Comparison of ENCODE assay signal across 16 cellular contexts in the genomic region with DNA sequence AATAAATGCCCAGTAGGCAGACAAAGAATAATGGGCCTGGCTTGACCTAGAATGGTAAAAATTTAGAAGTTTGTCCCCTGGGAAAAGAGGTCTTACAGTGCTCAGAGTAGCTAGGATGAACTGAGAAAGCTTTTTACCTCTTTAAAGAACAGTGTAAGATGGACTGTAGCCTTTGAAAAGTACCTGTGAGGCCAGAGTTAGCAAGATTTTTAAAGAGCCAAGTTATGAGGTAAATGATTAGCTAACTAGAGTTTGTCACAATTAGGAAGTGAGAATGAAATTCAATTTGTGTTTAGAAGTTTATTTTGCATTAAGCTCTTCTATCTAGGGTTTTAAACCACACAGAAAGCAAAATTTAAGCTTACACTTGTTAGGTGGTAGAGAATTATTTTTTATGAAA.
A peak's percentile ranks its signal among the peaks of the same experiment; 100 is the strongest.
DNase-seq lines count a peak whose midpoint lies in the region; ATAC-seq and TF ChIP-seq lines count a peak whose summit lies in the region.
"Had no signal": no experiment of that assay in that cellular context is flagged by ENCODE, and none has a peak within 500 bp of the region (broad histone marks: within the 10 kb centered on the region; RNA-seq: fewer than 3 reads in every experiment).

No MANE protein-coding gene starts in this region.

- H3K9me3 Mint-ChIP-seq in activated naive CD8-positive, alpha-beta T cell treated with anti-CD3 and anti-CD28 coated beads, Interleukin-2, amount 50 U/mL, for 24 hours: no peaks in the 10 kb centered on the region

- H3K36me3 Mint-ChIP-seq in activated naive CD8-positive, alpha-beta T cell treated with anti-CD3 and anti-CD28 coated beads, Interleukin-2, amount 50 U/mL, for 24 hours (ENCODE audit: low read depth): no peaks in the 10 kb centered on the region
- H3K36me3 Mint-ChIP-seq: activated naive CD4-positive, alpha-beta T cell treated with anti-CD3 and anti-CD28 coated beads, Interleukin-2, amount 50 U/mL, for 24 hours; naive thymus-derived CD4-positive, alpha-beta T cell had no signal

- H3K4me1 Mint-ChIP-seq in activated naive CD8-positive, alpha-beta T cell treated with anti-CD3 and anti-CD28 coated beads, Interleukin-2, amount 50 U/mL, for 24 hours: no peaks in the 10 kb centered on the region
- H3K4me1 Mint-ChIP-seq: activated naive CD4-positive, alpha-beta T cell treated with anti-CD3 and anti-CD28 coated beads, Interleukin-2, amount 50 U/mL, for 24 hours; naive thymus-derived CD4-positive, alpha-beta T cell had no signal

- POLR2A ChIA-PET in RWPE1 (lab: Yijun Ruan, JAX; ENCODE audit: low non-redundant PET): no interaction called here

- intact Hi-C loops in Right ventricle myocardium inferior (cut with DNase I): no loop called here

- no peak overlapping the region for H3K27ac ChIP-seq in RWPE1

- H3K27me3 Mint-ChIP-seq in activated naive CD8-positive, alpha-beta T cell treated with anti-CD3 and anti-CD28 coated beads, Interleukin-2, amount 50 U/mL, for 24 hours: no peaks in the 10 kb centered on the region
- H3K27me3 Mint-ChIP-seq: activated naive CD4-positive, alpha-beta T cell treated with anti-CD3 and anti-CD28 coated beads, Interleukin-2, amount 50 U/mL, for 24 hours; naive thymus-derived CD4-positive, alpha-beta T cell had no signal

- H3K4me3 Mint-ChIP-seq in activated naive CD8-positive, alpha-beta T cell treated with anti-CD3 and anti-CD28 coated beads, Interleukin-2, amount 50 U/mL, for 24 hours: no peak overlapping the region
- H3K4me3 Mint-ChIP-seq: activated naive CD4-positive, alpha-beta T cell treated with anti-CD3 and anti-CD28 coated beads, Interleukin-2, amount 50 U/mL, for 24 hours; naive thymus-derived CD4-positive, alpha-beta T cell had no signal

- no peak for DNase-seq in Right ventricle myocardium inferior (ENCODE audit: missing footprints)
- DNase-seq in activated naive CD8-positive, alpha-beta T cell treated with anti-CD3 and anti-CD28 coated beads, Interleukin-2, amount 50 U/mL, for 24 hours: no peak
- no peak for DNase-seq in RWPE1 (ENCODE audit: low spot score)
- no peak for DNase-seq in KBM-7
- DNase-seq: AML-193; central memory CD4-positive, alpha-beta T cell; DMS79; naive thymus-derived CD4-positive, alpha-beta T cell; NCI-H1417; NCI-H69 had no signal

- H3K27ac Mint-ChIP-seq in activated naive CD8-positive, alpha-beta T cell treated with anti-CD3 and anti-CD28 coated beads, Interleukin-2, amount 50 U/mL, for 24 hours: no peak overlapping the region
- H3K27ac Mint-ChIP-seq: activated naive CD4-positive, alpha-beta T cell treated with anti-CD3 and anti-CD28 coated beads, Interleukin-2, amount 50 U/mL, for 24 hours; naive thymus-derived CD4-positive, alpha-beta T cell had no signal

- CTCF ChIA-PET in RWPE1 (lab: Yijun Ruan, JAX): no interaction called here

- ATAC-seq in GM18873 (IDR thresholded peaks at IDR 0.05; ENCODE audit: low FRiP score, unreplicated experiment) (peak; percentile 65), GM21515 (IDR thresholded peaks at IDR 0.05; ENCODE audit: unreplicated experiment) (peak; percentile 84), HG02981 (IDR thresholded peaks at IDR 0.05; ENCODE audit: unreplicated experiment) (peak; percentile 92), HG03571 (IDR thresholded peaks at IDR 0.05; ENCODE audit: unreplicated experiment) (peak; percentile 91), Right ventricle myocardium inferior (no peak)
- no peak for ATAC-seq in activated naive CD8-positive, alpha-beta T cell treated with anti-CD3 and anti-CD28 coated beads, Interleukin-2, amount 50 U/mL, for 24 hours
- ATAC-seq: naive thymus-derived CD4-positive, alpha-beta T cell; sciatic nerve had no signal

- TF ChIP-seq CTCF in RWPE1 (conservative IDR thresholded peaks at IDR 0.05; ENCODE audit: low read depth): no peak

- in situ Hi-C loops in KBM-7 (cut with MboI; ENCODE audit: low pct_unique_long_range_greater_than_20kb, low sequenced_read_pairs): no loop called here

Comparison
In these comparisons a context has a peak if more than half of its experiments do, and no peak if none do; other contexts are left out.
1. ATAC-seq: peak in GM18873 (single experiment), GM21515 (single experiment), HG02981 (single experiment) and HG03571 (single experiment); none in Right ventricle myocardium inferior (single experiment) and activated naive CD8-positive, alpha-beta T cell treated with anti-CD3 and anti-CD28 coated beads, Interleukin-2, amount 50 U/mL, for 24 hours (single experiment).